Comparison of ENCODE assay signal across 10 cellular contexts in the genomic region with DNA sequence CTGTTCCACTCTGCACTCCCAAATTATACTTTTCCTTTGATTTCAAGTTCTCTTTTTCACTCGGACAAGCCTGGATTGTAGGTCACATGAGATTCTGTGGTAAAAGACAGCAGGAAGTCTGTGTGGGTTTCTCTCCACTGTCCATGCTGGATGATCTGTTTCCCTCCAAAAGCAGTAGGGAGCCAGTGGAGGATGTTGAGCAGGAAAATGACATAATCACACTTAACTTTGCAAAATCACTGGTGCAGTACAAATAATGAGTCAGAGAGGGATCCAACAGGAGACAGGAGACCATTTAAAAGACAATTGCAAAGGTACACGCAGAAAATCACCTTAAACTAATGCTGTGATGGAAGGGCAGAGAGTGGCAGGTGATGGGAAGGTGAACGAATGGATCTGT.
A peak's percentile ranks its signal among the peaks of the same experiment; 100 is the strongest.
DNase-seq lines count a peak whose midpoint lies in the region; ATAC-seq, FAIRE-seq and TF ChIP-seq lines count a peak whose summit lies in the region.
"Had no signal": no experiment of that assay in that cellular context is flagged by ENCODE, and none has a peak within 500 bp of the region (broad histone marks: within the 10 kb centered on the region; RNA-seq: fewer than 3 reads in every experiment).

No MANE protein-coding gene starts in this region.

- H3K36me3 Mint-ChIP-seq in osteocyte (ENCODE audit: unreplicated experiment), result no peaks in the 10 kb centered on the region

- intact Hi-C loops in kidney (cut with DNase I), result no loop called here

- no peak for TF ChIP-seq CTCF in osteocyte (IDR thresholded peaks at IDR 0.05)
- no peak for TF ChIP-seq CTCF in kidney (IDR thresholded peaks at IDR 0.05; ENCODE audit: borderline replicate concordance, extremely low read depth, insufficient read depth)

- H3K9me3 Mint-ChIP-seq in osteocyte (ENCODE audit: unreplicated experiment), result no peaks in the 10 kb centered on the region

- peak overlapping the region; percentile 75 for H3K27ac Mint-ChIP-seq in osteocyte (ENCODE audit: unreplicated experiment)

- no peaks in the 10 kb centered on the region for H3K27me3 Mint-ChIP-seq in osteocyte (ENCODE audit: unreplicated experiment)

- FAIRE-seq in kidney (lab: Jason Lieb, UNC), result no peak

- H3K36me3 ChIP-seq in kidney (ENCODE audit: control insufficient read depth in 1 of 2, insufficient read depth in 2 of 2, low read length in 2 of 2), result no peaks in the 10 kb centered on the region

- H3K4me3 Mint-ChIP-seq in osteocyte (ENCODE audit: unreplicated experiment), result no peak overlapping the region

- ATAC-seq in HG03342 (IDR thresholded peaks at IDR 0.05; ENCODE audit: unreplicated experiment), result no peak
- ATAC-seq in HG03280 (IDR thresholded peaks at IDR 0.05; ENCODE audit: unreplicated experiment), result no peak
- ATAC-seq in HG02678 (IDR thresholded peaks at IDR 0.05; ENCODE audit: unreplicated experiment), result no peak
- ATAC-seq: body of pancreas had no signal

- peaks cover 44% of the 10 kb centered on the region for H3K4me1 Mint-ChIP-seq in osteocyte (ENCODE audit: unreplicated experiment)

- no peaks in the 10 kb centered on the region for H3K9me3 ChIP-seq in kidney (ENCODE audit: control insufficient read depth in 1 of 2, low read length in 2 of 2)
- H3K9me3 ChIP-seq: body of pancreas had no signal

- DNase-seq in Daoy (ENCODE audit: low read depth) (peak; percentile 77), NCI-H2081 (lab: John Stamatoyannopoulos, UW) (peak; percentile 78 to 95), brain pericyte (ENCODE audit: low read depth, low spot score) (peak; percentile 85), osteocyte (ENCODE audit: extremely low spot score, unreplicated experiment) (no peak), kidney (no peak)
- DNase-seq: RPMI8226 had no signal

- H3K4me3 ChIP-seq in kidney (ENCODE audit: low read length in 2 of 2), result no peak overlapping the region
- H3K4me3 ChIP-seq: body of pancreas had no signal

- no peaks in the 10 kb centered on the region for H3K4me1 ChIP-seq in kidney (ENCODE audit: control insufficient read depth in 1 of 2, insufficient read depth in 1 of 2, low read depth in 1 of 2, low read length in 2 of 2)
- H3K4me1 ChIP-seq: body of pancreas had no signal

- H3K27ac ChIP-seq in kidney (ENCODE audit: low read depth in 2 of 2, low read length in 2 of 2), result no peak overlapping the region
- H3K27ac ChIP-seq: body of pancreas had no signal

- H3K9ac ChIP-seq in kidney (ENCODE audit: low read length in 2 of 2), result no peak overlapping the region

Comparison
In these comparisons a context has a peak if more than half of its experiments do, and no peak if none do; other contexts are left out.
1. DNase-seq: peak in Daoy (single experiment), NCI-H2081 (2 of 2) and brain pericyte (single experiment); none in osteocyte (single experiment) and kidney (single experiment).